ENCODE assay signal across 20 cellular contexts in genomic region chr2:133109772-133110171, GRCh38.
DNase-seq lines count a peak whose midpoint lies in the region; TF ChIP-seq lines count a peak whose summit lies in the region.
"Had no signal": no experiment of that assay in that cellular context is flagged by ENCODE, and none has a peak within 500 bp of the region (broad histone marks: within the 10 kb centered on the region; RNA-seq: fewer than 3 reads in every experiment).

No MANE protein-coding gene starts in this region.

- in situ Hi-C loops in astrocyte of the spinal cord (cut with HindIII; ENCODE audit: low sequenced_read_pairs) = no loop called here

- no peak overlapping the region for H3K4me3 ChIP-seq in AG04449 (ENCODE audit: low read depth, low read length)
- H3K4me3 ChIP-seq in astrocyte of the spinal cord (ENCODE audit: low read depth, low read length) = no peak overlapping the region
- H3K4me3 ChIP-seq: colonic mucosa, esophagus squamous epithelium, testis had no signal

- POLR2A ChIA-PET in AG04449 (lab: Yijun Ruan, JAX) = no interaction called here

- TF ChIP-seq CTCF in AG04449 (IDR thresholded peaks at IDR 0.05; ENCODE audit: insufficient read depth, low read length, missing control alignments) = no peak
- no peak for TF ChIP-seq CTCF in astrocyte of the spinal cord (IDR thresholded peaks at IDR 0.05; ENCODE audit: low read depth, low read length)

- CTCF ChIA-PET in AG04449 (lab: Yijun Ruan, JAX) = no interaction called here

- DNase-seq in AG04449 (ENCODE audit: low read depth, low spot score) (peak; percentile 65), HS-27A (ENCODE audit: low read depth) (peak; percentile 33), astrocyte of the spinal cord (ENCODE audit: low read depth, low spot score) (peak; percentile 24), glomerular visceral epithelial cell (ENCODE audit: extremely low spot score) (peak; percentile 18), pons (ENCODE audit: low spot score) (no peak), middle frontal gyrus (ENCODE audit: extremely low spot score, low spot score) (no peak)
- no peak for DNase-seq in activated CD4-positive, alpha-beta T cell treated with anti-CD3 and anti-CD28 coated beads, Interleukin-2, amount 50 U/mL, for 4 hours
- no peak for DNase-seq in NK-92 treated with Interleukin-12 subunit alpha and Interleukin-12 subunit beta, amount 100 ng/mL, for 24 hours (lab: John Stamatoyannopoulos, UW)
- DNase-seq: activated CD4-positive, CD25-positive, alpha-beta regulatory T cell treated with anti-CD3 and anti-CD28 coated beads, Interleukin-2, amount 50 U/mL, for 72 hours; activated naive CD8-positive, alpha-beta T cell treated with anti-CD3 and anti-CD28 coated beads for 36 hours; AML-193; colonic mucosa; DMS153; esophagus squamous epithelium; immature natural killer cell; NCI-H1048; NCI-H226; stimulated activated CD4-positive, alpha-beta T cell treated with anti-CD3 and anti-CD28 coated beads, Interleukin-15, amount 100 ng/mL, for 24 hours; T-helper 1 cell; testis had no signal

Comparison
In these comparisons a context has a peak if more than half of its experiments do, and no peak if none do; other contexts are left out.
1. DNase-seq: peak in AG04449 (single experiment), HS-27A (single experiment), astrocyte of the spinal cord (single experiment) and glomerular visceral epithelial cell (single experiment); none in pons (single experiment), activated CD4-positive, alpha-beta T cell treated with anti-CD3 and anti-CD28 coated beads, Interleukin-2, amount 50 U/mL, for 4 hours (0 of 2), middle frontal gyrus (single experiment) and NK-92 treated with Interleukin-12 subunit alpha and Interleukin-12 subunit beta, amount 100 ng/mL, for 24 hours (single experiment).